In the genomic region with DNA sequence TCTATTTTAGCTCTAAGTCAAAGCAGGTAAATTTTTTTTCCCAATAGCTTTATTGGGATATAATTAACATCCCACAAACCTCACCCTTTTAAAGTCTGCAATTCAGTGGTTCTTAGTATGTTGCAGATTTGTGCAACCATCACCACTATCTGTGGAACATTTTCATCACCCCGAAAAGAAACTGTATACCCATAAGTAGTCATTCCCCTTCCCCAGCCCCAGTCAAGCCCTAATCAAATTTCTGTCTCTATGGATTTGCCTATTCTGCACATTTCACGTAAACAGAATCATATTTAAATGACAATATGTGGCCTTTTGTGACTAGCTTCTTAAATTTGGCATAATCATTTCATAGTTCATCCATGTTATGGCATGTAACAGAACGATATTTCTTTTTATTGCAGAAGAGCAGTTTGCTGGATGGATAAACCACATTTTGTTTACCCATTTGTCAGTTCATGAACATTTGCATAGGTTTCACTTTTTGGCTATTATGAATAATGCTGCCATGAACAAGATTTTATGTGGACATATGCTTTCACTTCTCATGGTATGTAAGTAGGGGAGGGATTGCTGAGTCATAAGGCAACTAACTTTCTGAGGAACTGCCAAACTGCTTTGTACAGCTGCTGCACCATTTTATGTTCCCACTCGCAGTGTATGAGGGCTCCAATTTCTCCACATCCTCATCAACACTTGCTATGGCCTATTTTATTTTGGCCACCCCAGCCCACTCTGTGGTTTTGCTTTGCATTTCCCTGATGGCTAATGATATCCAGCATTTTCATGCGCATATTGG, we compare ENCODE assay signal across 8 cellular contexts. TPM values are rescaled to one million over a fixed set of nuclear protein-coding genes. Genes with fewer than 3 reads are reported as not detected.
DNase-seq lines count a peak whose midpoint lies in the region; ATAC-seq and TF ChIP-seq lines count a peak whose summit lies in the region.

No MANE protein-coding gene starts in this region.

- H3K27me3 ChIP-seq in left ventricle myocardium inferior (ENCODE audit: low read depth) (no peaks in the 10 kb centered on the region), mesendoderm (ENCODE audit: insufficient read depth, low read length, poor library complexity) (no peaks in the 10 kb centered on the region)

- DNase-seq in Right ventricle myocardium inferior (ENCODE audit: missing footprints): no peak
- DNase-seq in left ventricle myocardium inferior: no peak
- peak; percentile 99 for DNase-seq in NOMO-1 treated with DMSO at 0.1 percent for 48 hours (lab: John Stamatoyannopoulos, UW; ENCODE audit: unreplicated experiment)
- DNase-seq in fibroblast of mammary gland (ENCODE audit: low read depth): peak; percentile 93
- DNase-seq in NCI-H82 treated with DMSO at 0.1 percent for 48 hours (lab: John Stamatoyannopoulos, UW; ENCODE audit: unreplicated experiment): no peak
- no peak for DNase-seq in mesendoderm
- DNase-seq in NCI-H1436 (lab: John Stamatoyannopoulos, UW): no peak

- H3K4me1 ChIP-seq in left ventricle myocardium inferior (peaks cover 7% of the 10 kb centered on the region), mesendoderm (ENCODE audit: control insufficient read depth, low read depth, low read length) (peaks cover 11% of the 10 kb centered on the region)

- no peak overlapping the region for H2AK5ac ChIP-seq in mesendoderm (ENCODE audit: low read length)

- no peak overlapping the region for H2BK15ac ChIP-seq in mesendoderm (replicated peaks; ENCODE audit: low read depth)

- ATAC-seq in Right ventricle myocardium inferior (peak; percentile 16), HG02763 (IDR thresholded peaks at IDR 0.05; ENCODE audit: unreplicated experiment) (peak; percentile 91)

- H3K9me3 ChIP-seq in left ventricle myocardium inferior (replicated peaks): no peaks in the 10 kb centered on the region

- no peak overlapping the region for H4K5ac ChIP-seq in mesendoderm (ENCODE audit: low read length)

- H3K4me3 ChIP-seq in left ventricle myocardium inferior (no peak overlapping the region), fibroblast of mammary gland (ENCODE audit: control insufficient read depth, low read depth, low read length) (no peak overlapping the region), mesendoderm (ENCODE audit: low read length) (no peak overlapping the region)

- H3K23ac ChIP-seq in mesendoderm (ENCODE audit: low read length): no peak overlapping the region

- H3K18ac ChIP-seq in mesendoderm (ENCODE audit: low read length): no peak overlapping the region

- H3K56ac ChIP-seq in mesendoderm (ENCODE audit: low read length): no peak overlapping the region

- no peaks in the 10 kb centered on the region for H3K79me2 ChIP-seq in mesendoderm (ENCODE audit: control insufficient read depth, insufficient read depth, low read length)

- WGBS in mesendoderm (ENCODE audit: extremely low coverage, insufficient coverage, low lambda C conversion rate): no CpG with 5 or more reads among the region's 5 CpGs

- no peak overlapping the region for H4K8ac ChIP-seq in mesendoderm (ENCODE audit: low read depth, low read length)

- H3K27ac ChIP-seq in left ventricle myocardium inferior (replicated peaks): no peak overlapping the region
- H3K27ac ChIP-seq in mesendoderm (ENCODE audit: low read depth, low read length): no peak overlapping the region

- H3K4ac ChIP-seq in mesendoderm (ENCODE audit: low read depth, low read length): no peak overlapping the region

- H3K9ac ChIP-seq in mesendoderm (ENCODE audit: low read length): no peak overlapping the region

- peaks cover 63% of the 10 kb centered on the region for H3K36me3 ChIP-seq in left ventricle myocardium inferior
- H3K36me3 ChIP-seq in mesendoderm (ENCODE audit: control insufficient read depth, insufficient read depth, low read length): no peaks in the 10 kb centered on the region

- H3K4me2 ChIP-seq in mesendoderm (ENCODE audit: low read length): no peak overlapping the region

- no peaks in the 10 kb centered on the region for H3K79me1 ChIP-seq in mesendoderm (ENCODE audit: low read length)

- no peak overlapping the region for H2BK5ac ChIP-seq in mesendoderm (ENCODE audit: low read length)

- intact Hi-C loops in Right ventricle myocardium inferior (cut with DNase I) (no loop called here), left ventricle myocardium inferior (cut with micrococcal nuclease) (no loop called here)

- H2BK120ac ChIP-seq in mesendoderm (ENCODE audit: low read depth, low read length): no peak overlapping the region

- TF ChIP-seq CTCF in left ventricle myocardium inferior (IDR thresholded peaks at IDR 0.05; ENCODE audit: borderline replicate concordance): no peak
- TF ChIP-seq CTCF in fibroblast of mammary gland (conservative IDR thresholded peaks at IDR 0.05; ENCODE audit: control insufficient read depth, insufficient read depth, low read depth, low read length): no peak

RNA-seq across cellular contexts. Expression of a gene that starts 10.9 kb away (rescaled TPM):
- 17.4 TPM for total RNA-seq in Right ventricle myocardium inferior
- total RNA-seq in left ventricle myocardium inferior: 16.7 TPM
- 1.1 TPM for polyA plus RNA-seq in mesendoderm (2013, experiment 1 of 2)
- 0.85 TPM for polyA plus RNA-seq in mesendoderm (2013, experiment 2 of 2)

RNA-seq across cellular contexts. Expression of a gene that starts 48.9 kb away (rescaled TPM):
- total RNA-seq in Right ventricle myocardium inferior (113 TPM), left ventricle myocardium inferior (101 TPM)
- polyA plus RNA-seq in mesendoderm (2013, experiment 1 of 2): 161 TPM
- polyA plus RNA-seq in mesendoderm (2013, experiment 2 of 2): 158 TPM

Comparison
In these comparisons a context has a peak if more than half of its experiments do, and no peak if none do; other contexts are left out.
1. DNase-seq: peak in NOMO-1 treated with DMSO at 0.1 percent for 48 hours (single experiment) and fibroblast of mammary gland (single experiment); none in Right ventricle myocardium inferior (single experiment), left ventricle myocardium inferior (single experiment), NCI-H82 treated with DMSO at 0.1 percent for 48 hours (single experiment), mesendoderm (single experiment) and NCI-H1436 (single experiment).